Comparison of ENCODE assay signal across 1 cellular context in genomic region chr16:81765111-81765919, GRCh38.
TF ChIP-seq lines count a peak whose summit lies in the region.

No MANE protein-coding gene starts in this region.

TF ChIP-seq in HepG2, 621 proteins besides CTCF, POLR2A, EP300 and RAD21 (continues in another document):
- no peak for TF ChIP-seq FOSL2 (CRISPR knock-in tag; IDR thresholded peaks at IDR 0.05)
- TF ChIP-seq, protein P1, sequence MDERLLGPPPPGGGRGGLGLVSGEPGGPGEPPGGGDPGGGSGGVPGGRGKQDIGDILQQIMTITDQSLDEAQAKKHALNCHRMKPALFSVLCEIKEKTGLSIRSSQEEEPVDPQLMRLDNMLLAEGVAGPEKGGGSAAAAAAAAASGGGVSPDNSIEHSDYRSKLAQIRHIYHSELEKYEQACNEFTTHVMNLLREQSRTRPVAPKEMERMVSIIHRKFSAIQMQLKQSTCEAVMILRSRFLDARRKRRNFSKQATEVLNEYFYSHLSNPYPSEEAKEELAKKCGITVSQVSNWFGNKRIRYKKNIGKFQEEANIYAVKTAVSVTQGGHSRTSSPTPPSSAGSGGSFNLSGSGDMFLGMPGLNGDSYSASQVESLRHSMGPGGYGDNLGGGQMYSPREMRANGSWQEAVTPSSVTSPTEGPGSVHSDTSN (CRISPR knock-in tag; IDR thresholded peaks at IDR 0.05): no peak
- TF ChIP-seq ZNF235 (CRISPR knock-in tag; IDR thresholded peaks at IDR 0.05; ENCODE audit: borderline replicate concordance): no peak
- TF ChIP-seq, protein P2, sequence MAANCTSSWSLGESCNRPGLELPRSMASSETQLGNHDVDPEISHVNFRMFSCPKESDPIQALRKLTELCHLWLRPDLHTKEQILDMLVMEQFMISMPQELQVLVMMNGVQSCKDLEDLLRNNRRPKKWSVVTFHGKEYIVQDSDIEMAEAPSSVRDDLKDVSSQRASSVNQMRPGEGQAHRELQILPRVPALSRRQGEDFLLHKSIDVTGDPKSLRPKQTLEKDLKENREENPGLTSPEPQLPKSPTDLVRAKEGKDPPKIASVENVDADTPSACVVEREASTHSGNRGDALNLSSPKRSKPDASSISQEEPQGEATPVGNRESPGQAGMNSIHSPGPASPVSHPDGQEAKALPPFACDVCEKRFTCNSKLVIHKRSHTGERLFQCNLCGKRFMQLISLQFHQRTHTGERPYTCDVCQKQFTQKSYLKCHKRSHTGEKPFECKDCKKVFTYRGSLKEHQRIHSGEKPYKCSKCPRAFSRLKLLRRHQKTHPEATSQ (CRISPR knock-in tag; IDR thresholded peaks at IDR 0.05; ENCODE audit: borderline replicate concordance): no peak
- TF ChIP-seq MLLT10 (CRISPR knock-in tag; IDR thresholded peaks at IDR 0.05): no peak
- TF ChIP-seq JUND (CRISPR knock-in tag; IDR thresholded peaks at IDR 0.05): peak; percentile 24; the same call in 1 of the 2 replicates
- no peak for TF ChIP-seq IRF2 (CRISPR knock-in tag; IDR thresholded peaks at IDR 0.05)
- TF ChIP-seq ZNF501 (CRISPR knock-in tag; IDR thresholded peaks at IDR 0.05): no peak
- TF ChIP-seq SMAD3 (CRISPR knock-in tag; IDR thresholded peaks at IDR 0.05): 0 out of 2 replicates have a peak, but pooled peaks have one; percentile 51
- TF ChIP-seq, protein P3, sequence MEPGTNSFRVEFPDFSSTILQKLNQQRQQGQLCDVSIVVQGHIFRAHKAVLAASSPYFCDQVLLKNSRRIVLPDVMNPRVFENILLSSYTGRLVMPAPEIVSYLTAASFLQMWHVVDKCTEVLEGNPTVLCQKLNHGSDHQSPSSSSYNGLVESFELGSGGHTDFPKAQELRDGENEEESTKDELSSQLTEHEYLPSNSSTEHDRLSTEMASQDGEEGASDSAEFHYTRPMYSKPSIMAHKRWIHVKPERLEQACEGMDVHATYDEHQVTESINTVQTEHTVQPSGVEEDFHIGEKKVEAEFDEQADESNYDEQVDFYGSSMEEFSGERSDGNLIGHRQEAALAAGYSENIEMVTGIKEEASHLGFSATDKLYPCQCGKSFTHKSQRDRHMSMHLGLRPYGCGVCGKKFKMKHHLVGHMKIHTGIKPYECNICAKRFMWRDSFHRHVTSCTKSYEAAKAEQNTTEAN (CRISPR knock-in tag; conservative IDR thresholded peaks at IDR 0.05): no peak
- TF ChIP-seq, protein P4, sequence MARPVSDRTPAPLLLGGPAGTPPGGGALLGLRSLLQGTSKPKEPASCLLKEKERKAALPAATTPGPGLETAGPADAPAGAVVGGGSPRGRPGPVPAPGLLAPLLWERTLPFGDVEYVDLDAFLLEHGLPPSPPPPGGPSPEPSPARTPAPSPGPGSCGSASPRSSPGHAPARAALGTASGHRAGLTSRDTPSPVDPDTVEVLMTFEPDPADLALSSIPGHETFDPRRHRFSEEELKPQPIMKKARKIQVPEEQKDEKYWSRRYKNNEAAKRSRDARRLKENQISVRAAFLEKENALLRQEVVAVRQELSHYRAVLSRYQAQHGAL (CRISPR knock-in tag; IDR thresholded peaks at IDR 0.05; ENCODE audit: not compliant biosample characterization): no peak
- no peak for TF ChIP-seq ZNF709 (CRISPR knock-in tag; IDR thresholded peaks at IDR 0.05)
- 0 out of 2 replicates have a peak, but pooled peaks have one; percentile 42 for TF ChIP-seq CENPT (CRISPR knock-in tag; IDR thresholded peaks at IDR 0.05; ENCODE audit: low read depth)
- TF ChIP-seq HOXA7 (CRISPR knock-in tag; IDR thresholded peaks at IDR 0.05): 0 out of 2 replicates have a peak, but pooled peaks have one; percentile 32
- no peak for TF ChIP-seq ZNF770 (CRISPR knock-in tag; IDR thresholded peaks at IDR 0.05)
- TF ChIP-seq SP1 (IDR thresholded peaks at IDR 0.05): no peak
- no peak for TF ChIP-seq SP1 (CRISPR knock-in tag; IDR thresholded peaks at IDR 0.05)
- TF ChIP-seq FLYWCH1 (CRISPR knock-in tag; IDR thresholded peaks at IDR 0.05): no peak
- TF ChIP-seq ZNF10 (CRISPR knock-in tag; IDR thresholded peaks at IDR 0.05; ENCODE audit: borderline replicate concordance, low read depth): no peak
- no peak for TF ChIP-seq ELF3 (CRISPR knock-in tag; IDR thresholded peaks at IDR 0.05)
- TF ChIP-seq ZSCAN20 (CRISPR knock-in tag; IDR thresholded peaks at IDR 0.05; ENCODE audit: borderline replicate concordance): no peak
- TF ChIP-seq NFRKB (IDR thresholded peaks at IDR 0.05): no peak
- no peak for TF ChIP-seq STAG1 (CRISPR knock-in tag; IDR thresholded peaks at IDR 0.05)
- TF ChIP-seq ZNF780A (CRISPR knock-in tag; IDR thresholded peaks at IDR 0.05): no peak
- no peak for TF ChIP-seq ZNF232 (CRISPR knock-in tag; IDR thresholded peaks at IDR 0.05; ENCODE audit: borderline replicate concordance)
- TF ChIP-seq ZNF737 (CRISPR knock-in tag; IDR thresholded peaks at IDR 0.05; ENCODE audit: borderline replicate concordance): no peak; the same call in 1 of the 2 replicates
- TF ChIP-seq, protein P5, sequence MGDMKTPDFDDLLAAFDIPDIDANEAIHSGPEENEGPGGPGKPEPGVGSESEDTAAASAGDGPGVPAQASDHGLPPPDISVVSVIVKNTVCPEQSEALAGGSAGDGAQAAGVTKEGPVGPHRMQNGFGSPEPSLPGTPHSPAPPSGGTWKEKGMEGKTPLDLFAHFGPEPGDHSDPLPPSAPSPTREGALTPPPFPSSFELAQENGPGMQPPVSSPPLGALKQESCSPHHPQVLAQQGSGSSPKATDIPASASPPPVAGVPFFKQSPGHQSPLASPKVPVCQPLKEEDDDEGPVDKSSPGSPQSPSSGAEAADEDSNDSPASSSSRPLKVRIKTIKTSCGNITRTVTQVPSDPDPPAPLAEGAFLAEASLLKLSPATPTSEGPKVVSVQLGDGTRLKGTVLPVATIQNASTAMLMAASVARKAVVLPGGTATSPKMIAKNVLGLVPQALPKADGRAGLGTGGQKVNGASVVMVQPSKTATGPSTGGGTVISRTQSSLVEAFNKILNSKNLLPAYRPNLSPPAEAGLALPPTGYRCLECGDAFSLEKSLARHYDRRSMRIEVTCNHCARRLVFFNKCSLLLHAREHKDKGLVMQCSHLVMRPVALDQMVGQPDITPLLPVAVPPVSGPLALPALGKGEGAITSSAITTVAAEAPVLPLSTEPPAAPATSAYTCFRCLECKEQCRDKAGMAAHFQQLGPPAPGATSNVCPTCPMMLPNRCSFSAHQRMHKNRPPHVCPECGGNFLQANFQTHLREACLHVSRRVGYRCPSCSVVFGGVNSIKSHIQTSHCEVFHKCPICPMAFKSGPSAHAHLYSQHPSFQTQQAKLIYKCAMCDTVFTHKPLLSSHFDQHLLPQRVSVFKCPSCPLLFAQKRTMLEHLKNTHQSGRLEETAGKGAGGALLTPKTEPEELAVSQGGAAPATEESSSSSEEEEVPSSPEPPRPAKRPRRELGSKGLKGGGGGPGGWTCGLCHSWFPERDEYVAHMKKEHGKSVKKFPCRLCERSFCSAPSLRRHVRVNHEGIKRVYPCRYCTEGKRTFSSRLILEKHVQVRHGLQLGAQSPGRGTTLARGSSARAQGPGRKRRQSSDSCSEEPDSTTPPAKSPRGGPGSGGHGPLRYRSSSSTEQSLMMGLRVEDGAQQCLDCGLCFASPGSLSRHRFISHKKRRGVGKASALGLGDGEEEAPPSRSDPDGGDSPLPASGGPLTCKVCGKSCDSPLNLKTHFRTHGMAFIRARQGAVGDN (CRISPR knock-in tag; IDR thresholded peaks at IDR 0.05): 0 out of 2 replicates have a peak, but pooled peaks have one; percentile 17
- no peak for TF ChIP-seq ATF1 (CRISPR knock-in tag; IDR thresholded peaks at IDR 0.05)
- no peak for TF ChIP-seq HDAC6 (IDR thresholded peaks at IDR 0.05; ENCODE audit: low read depth, low read length)
- no peak for TF ChIP-seq BHLHE40 (IDR thresholded peaks at IDR 0.05; ENCODE audit: low read length)
- no peak for TF ChIP-seq NFE2 (CRISPR knock-in tag; IDR thresholded peaks at IDR 0.05)
- TF ChIP-seq HNF1A (IDR thresholded peaks at IDR 0.05; ENCODE audit: low read depth): no peak
- TF ChIP-seq HNF1A (CRISPR knock-in tag; IDR thresholded peaks at IDR 0.05; ENCODE audit: borderline replicate concordance): no peak
- TF ChIP-seq, protein P6, sequence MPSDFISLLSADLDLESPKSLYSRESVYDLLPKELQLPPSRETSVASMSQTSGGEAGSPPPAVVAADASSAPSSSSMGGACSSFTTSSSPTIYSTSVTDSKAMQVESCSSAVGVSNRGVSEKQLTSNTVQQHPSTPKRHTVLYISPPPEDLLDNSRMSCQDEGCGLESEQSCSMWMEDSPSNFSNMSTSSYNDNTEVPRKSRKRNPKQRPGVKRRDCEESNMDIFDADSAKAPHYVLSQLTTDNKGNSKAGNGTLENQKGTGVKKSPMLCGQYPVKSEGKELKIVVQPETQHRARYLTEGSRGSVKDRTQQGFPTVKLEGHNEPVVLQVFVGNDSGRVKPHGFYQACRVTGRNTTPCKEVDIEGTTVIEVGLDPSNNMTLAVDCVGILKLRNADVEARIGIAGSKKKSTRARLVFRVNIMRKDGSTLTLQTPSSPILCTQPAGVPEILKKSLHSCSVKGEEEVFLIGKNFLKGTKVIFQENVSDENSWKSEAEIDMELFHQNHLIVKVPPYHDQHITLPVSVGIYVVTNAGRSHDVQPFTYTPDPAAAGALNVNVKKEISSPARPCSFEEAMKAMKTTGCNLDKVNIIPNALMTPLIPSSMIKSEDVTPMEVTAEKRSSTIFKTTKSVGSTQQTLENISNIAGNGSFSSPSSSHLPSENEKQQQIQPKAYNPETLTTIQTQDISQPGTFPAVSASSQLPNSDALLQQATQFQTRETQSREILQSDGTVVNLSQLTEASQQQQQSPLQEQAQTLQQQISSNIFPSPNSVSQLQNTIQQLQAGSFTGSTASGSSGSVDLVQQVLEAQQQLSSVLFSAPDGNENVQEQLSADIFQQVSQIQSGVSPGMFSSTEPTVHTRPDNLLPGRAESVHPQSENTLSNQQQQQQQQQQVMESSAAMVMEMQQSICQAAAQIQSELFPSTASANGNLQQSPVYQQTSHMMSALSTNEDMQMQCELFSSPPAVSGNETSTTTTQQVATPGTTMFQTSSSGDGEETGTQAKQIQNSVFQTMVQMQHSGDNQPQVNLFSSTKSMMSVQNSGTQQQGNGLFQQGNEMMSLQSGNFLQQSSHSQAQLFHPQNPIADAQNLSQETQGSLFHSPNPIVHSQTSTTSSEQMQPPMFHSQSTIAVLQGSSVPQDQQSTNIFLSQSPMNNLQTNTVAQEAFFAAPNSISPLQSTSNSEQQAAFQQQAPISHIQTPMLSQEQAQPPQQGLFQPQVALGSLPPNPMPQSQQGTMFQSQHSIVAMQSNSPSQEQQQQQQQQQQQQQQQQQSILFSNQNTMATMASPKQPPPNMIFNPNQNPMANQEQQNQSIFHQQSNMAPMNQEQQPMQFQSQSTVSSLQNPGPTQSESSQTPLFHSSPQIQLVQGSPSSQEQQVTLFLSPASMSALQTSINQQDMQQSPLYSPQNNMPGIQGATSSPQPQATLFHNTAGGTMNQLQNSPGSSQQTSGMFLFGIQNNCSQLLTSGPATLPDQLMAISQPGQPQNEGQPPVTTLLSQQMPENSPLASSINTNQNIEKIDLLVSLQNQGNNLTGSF (CRISPR knock-in tag; IDR thresholded peaks at IDR 0.05): no peak
- TF ChIP-seq POLR2AphosphoS2 (IDR thresholded peaks at IDR 0.05; ENCODE audit: low read depth, low read length): no peak
- no peak for TF ChIP-seq DNMT1 (CRISPR knock-in tag; IDR thresholded peaks at IDR 0.05)
- TF ChIP-seq KLF11 (CRISPR knock-in tag; IDR thresholded peaks at IDR 0.05): no peak
- no peak for TF ChIP-seq HNF4G (IDR thresholded peaks at IDR 0.05; ENCODE audit: borderline replicate concordance, low read depth, low read length)
- no peak for TF ChIP-seq HNF4G (CRISPR knock-in tag; IDR thresholded peaks at IDR 0.05; ENCODE audit: borderline replicate concordance, low read depth)
